Comparison of ENCODE assay signal across 8 cellular contexts in genomic region chr14:70180718-70181117, GRCh38. TPM values are rescaled to one million over a fixed set of nuclear protein-coding genes. Genes with fewer than 3 reads are reported as not detected.
"Had no signal": no experiment of that assay in that cellular context is flagged by ENCODE, and none has a peak within 500 bp of the region (broad histone marks: within the 10 kb centered on the region; RNA-seq: fewer than 3 reads in every experiment).

No MANE protein-coding gene starts in this region.

- ATAC-seq: GM23338, HepG2 had no signal

- FAIRE-seq: H1, H54, HepG2 had no signal

- H3K4me3 ChIP-seq: GM23338 had no signal

- H3K27ac Mint-ChIP-seq: GM23338, H9, IgD-negative memory B cell had no signal

- H3K4me3 Mint-ChIP-seq: GM23338, H9, IgD-negative memory B cell had no signal

- DNase-seq: H9, HCEC 1CT had no signal

RNA-seq across cellular contexts. Expression of gene SLC8A3, which starts 8.0 kb away (rescaled TPM):
- total RNA-seq: HT-29 had no signal
- polyA plus RNA-seq: IgD-negative memory B cell had no signal
